ENCODE assay signal across 22 cellular contexts in the genomic region with DNA sequence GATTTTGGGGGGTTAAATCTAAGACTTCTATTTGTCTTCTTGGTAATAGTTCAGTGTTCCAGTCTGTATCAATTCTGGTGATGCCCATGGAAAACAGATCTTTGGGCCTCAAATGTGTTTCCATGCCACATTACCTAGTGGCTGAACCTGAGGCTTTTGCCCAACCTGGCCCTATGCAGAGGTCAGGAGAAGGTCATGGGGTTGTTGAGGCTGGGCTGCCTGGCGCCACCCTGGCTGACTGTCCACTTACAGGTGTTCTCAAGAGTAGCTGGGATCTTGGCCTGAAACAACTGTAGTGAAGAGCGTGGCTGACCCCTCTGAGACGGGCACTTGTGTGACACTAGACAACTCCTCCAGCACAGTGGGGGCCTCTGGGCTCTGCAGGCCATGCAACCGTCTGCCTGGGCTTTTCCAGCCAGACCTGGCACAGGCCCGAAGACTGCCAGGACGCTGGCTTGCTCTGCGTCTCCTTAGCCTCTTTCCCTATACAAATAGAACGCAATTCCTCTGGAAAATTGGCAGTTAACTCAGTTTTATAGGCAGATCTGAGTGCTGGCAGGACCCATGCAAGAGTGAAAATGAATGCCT.
"Had no signal": no experiment of that assay in that cellular context is flagged by ENCODE, and none has a peak within 500 bp of the region (broad histone marks: within the 10 kb centered on the region; RNA-seq: fewer than 3 reads in every experiment).

No MANE protein-coding gene starts in this region.

- ATAC-seq: activated CD8-positive, alpha-beta memory T cell treated with anti-CD3 and anti-CD28 coated beads, Interleukin-2, amount 10 ng/mL, durations not matched to agents 7 days and 5 days; activated T-cell treated with anti-CD3 and anti-CD28 coated beads, Interleukin-2, amount 50 U/mL, for 4 hours; PC-3; T-helper 17 cell; WTC11 had no signal

- H3K4me3 ChIP-seq: cardiac muscle cell had no signal

- H3K36me3 ChIP-seq: brain microvascular endothelial cell, cardiac muscle cell had no signal

- H3K27ac ChIP-seq: brain microvascular endothelial cell, cardiac muscle cell had no signal

- H3K27me3 ChIP-seq: brain microvascular endothelial cell, cardiac muscle cell had no signal

- DNase-seq: activated CD4-positive, alpha-beta T cell treated with anti-CD3 and anti-CD28 coated beads, Interleukin-2, amount 10 ng/mL, durations not matched to agents 24 days and 14 days; activated CD4-positive, alpha-beta T cell treated with anti-CD3 and anti-CD28 coated beads, Interleukin-2, amount 50 U/mL, for 48 hours; activated CD4-positive, CD25-positive, alpha-beta regulatory T cell treated with anti-CD3 and anti-CD28 coated beads, Interleukin-2, amount 50 U/mL, for 72 hours; activated CD8-positive, alpha-beta memory T cell treated with anti-CD3 and anti-CD28 coated beads, Interleukin-2, amount 10 ng/mL, durations not matched to agents 7 days and 5 days; activated effector memory CD4-positive, alpha-beta T cell treated with anti-CD3 and anti-CD28 coated beads, Interleukin-2, amount 50 U/mL, for 16 hours; activated naive CD4-positive, alpha-beta T cell treated with anti-CD3 and anti-CD28 coated beads, Interleukin-2, amount 10 ng/mL, durations not matched to agents 7 days and 5 days; activated naive CD8-positive, alpha-beta T cell treated with anti-CD3 and anti-CD28 coated beads for 36 hours; activated T-cell treated with anti-CD3 and anti-CD28 coated beads, Interleukin-2, amount 50 U/mL, for 4 hours; brain microvascular endothelial cell; KG1; NCI-H1092; NCI-H1417; NCI-H1694; NCI-H2029 treated with DMSO at 0.1 percent for 48 hours; NCI-H446; NCI-H524 treated with DMSO at 0.1 percent for 48 hours; PC-3; SHP77 treated with DMSO at 0.1 percent for 48 hours; T-helper 17 cell; T-helper 9 cell had no signal
